27 cellular contexts compared by ENCODE assay signal in the genomic region with DNA sequence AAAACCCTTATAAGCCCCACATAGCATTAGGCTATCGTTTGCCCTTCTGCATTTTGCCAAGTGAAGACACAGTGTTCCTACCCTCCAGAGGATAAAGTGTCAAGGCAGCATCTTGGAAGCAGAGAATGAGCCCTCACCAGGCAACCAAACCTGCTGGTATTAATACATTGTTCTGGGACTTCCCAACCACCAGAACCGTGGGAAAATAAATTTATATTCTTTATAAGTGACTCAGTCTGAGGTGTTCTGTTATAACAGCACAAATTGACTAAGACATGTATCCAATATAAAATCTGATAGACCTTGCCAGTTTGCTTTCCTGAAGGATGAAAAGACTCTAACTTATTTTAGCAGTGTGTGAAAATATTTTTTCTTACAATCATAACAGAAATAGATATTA.
"Had no signal": no experiment of that assay in that cellular context is flagged by ENCODE, and none has a peak within 500 bp of the region (broad histone marks: within the 10 kb centered on the region; RNA-seq: fewer than 3 reads in every experiment).

No MANE protein-coding gene starts in this region.

- ATAC-seq: left colon; naive thymus-derived CD8-positive, alpha-beta T cell; pancreas; right cardiac atrium; sciatic nerve; stimulated activated effector memory CD8-positive, alpha-beta T cell treated with anti-CD3 and anti-CD28 coated beads, Interleukin-12 subunit alpha, Interleukin-12 subunit beta, amount 100 ng/mL, for 72 hours; upper lobe of right lung had no signal

- H3K27me3 ChIP-seq: pancreas, suprapubic skin, tibial artery, upper lobe of right lung had no signal

- H3K27ac ChIP-seq: left ventricle myocardium inferior, pancreas, prostate gland, skin epidermis, suprapubic skin, thoracic aorta, tibial artery, upper lobe of right lung had no signal

- H3K4me3 ChIP-seq: left ventricle myocardium inferior, lung, pancreas, prostate gland, skin epidermis, suprapubic skin, thoracic aorta, tibial artery, upper lobe of right lung had no signal

- H3K4me1 ChIP-seq: left ventricle myocardium inferior, pancreas, prostate gland, suprapubic skin, tibial artery, upper lobe of right lung had no signal

- H3K9me3 ChIP-seq: pancreas, prostate gland, suprapubic skin, tibial artery, upper lobe of right lung had no signal

- H3K36me3 ChIP-seq: left ventricle myocardium inferior, pancreas, prostate gland, suprapubic skin, thoracic aorta, tibial artery, upper lobe of right lung had no signal

- FAIRE-seq: keratinocyte, pancreas, urothelium cell line had no signal

- DNase-seq: hippocampal formation; kidney glomerular epithelial cell; left colon; left ventricle myocardium inferior; midbrain; naive thymus-derived CD8-positive, alpha-beta T cell; nucleus accumbens; pancreas; posterior cingulate gyrus; retina; right cardiac atrium; stimulated activated CD4-positive, alpha-beta T cell treated with anti-CD3 and anti-CD28 coated beads, Interleukin-12 subunit alpha, Interleukin-12 subunit beta, amount 100 ng/mL, for 4 hours; stimulated activated CD4-positive, alpha-beta T cell treated with anti-CD3 and anti-CD28 coated beads, Interleukin-15, amount 100 ng/mL, for 24 hours; stimulated activated CD4-positive, alpha-beta T cell treated with anti-CD3 and anti-CD28 coated beads, Interleukin-4, amount 100 ng/mL, for 24 hours; stimulated activated naive CD4-positive, alpha-beta T cell; tibial artery; trophoblast cell; upper lobe of right lung had no signal
